2 cellular contexts compared by ENCODE assay signal in the genomic region with DNA sequence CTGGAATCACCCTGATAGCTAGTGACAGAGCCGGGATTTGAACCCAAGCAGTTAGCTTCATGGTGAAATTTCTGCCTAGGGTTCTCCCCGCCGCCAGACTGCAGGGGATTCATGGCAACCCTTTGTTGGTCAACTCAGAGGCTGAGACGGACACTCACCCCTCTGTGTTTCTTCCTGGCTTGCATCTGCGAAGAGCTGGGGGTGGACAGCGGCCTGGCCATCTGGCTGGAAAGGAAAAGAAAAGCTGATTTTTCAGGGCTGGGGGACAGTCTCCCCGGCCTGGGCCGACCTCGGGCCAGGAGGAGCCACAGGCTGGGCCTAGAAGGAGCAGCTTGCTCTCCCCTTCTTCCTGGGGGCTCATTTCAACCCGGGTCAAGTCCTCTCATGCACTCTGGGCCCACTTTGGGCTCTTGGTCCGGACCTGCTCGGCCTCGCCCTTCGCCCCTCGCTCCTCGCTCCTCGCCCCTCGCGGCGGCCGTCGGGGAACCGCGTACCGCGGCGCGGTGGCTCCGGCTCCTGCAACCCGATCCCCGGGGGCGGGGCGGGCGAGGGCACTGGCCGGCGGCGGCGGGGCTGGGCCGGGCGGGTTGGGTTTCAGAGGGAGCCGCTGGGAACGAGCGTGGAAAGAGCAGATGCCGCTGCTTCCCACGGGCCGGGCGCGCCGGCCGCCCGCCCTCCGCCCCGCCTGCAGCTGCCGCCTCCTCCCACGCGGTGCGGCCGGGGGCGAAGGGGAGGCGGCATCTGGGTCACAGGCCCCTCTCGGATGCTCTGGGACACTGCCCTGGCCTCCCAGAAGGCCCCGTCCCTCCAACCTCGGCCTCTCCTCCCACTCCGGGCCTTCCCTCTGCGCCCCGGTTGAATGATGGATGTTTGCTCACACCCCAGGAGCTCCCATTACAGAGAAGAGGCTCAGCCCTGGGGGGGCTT.
TF ChIP-seq lines count a peak whose summit lies in the region.

No MANE protein-coding gene starts in this region.

TF ChIP-seq in SK-N-SH treated with all-trans-retinoic acid at 6 μM for 48 hours, 23 proteins besides CTCF, POLR2A, EP300 and RAD21:
- TF ChIP-seq ZC3H10 (CRISPR knock-in tag; IDR thresholded peaks at IDR 0.05) = no peak

TF ChIP-seq in SK-N-SH, 30 proteins besides CTCF, POLR2A, EP300 and RAD21:
- no peak for TF ChIP-seq TEAD4 (IDR thresholded peaks at IDR 0.05; ENCODE audit: borderline replicate concordance, insufficient read depth)
- TF ChIP-seq GATA2 (CRISPR knock-in tag; IDR thresholded peaks at IDR 0.05) = no peak
- TF ChIP-seq TCF12 (IDR thresholded peaks at IDR 0.05) = no peak
- TF ChIP-seq MEF2A (IDR thresholded peaks at IDR 0.05; ENCODE audit: borderline replicate concordance, low read depth) = no peak
- no peak for TF ChIP-seq EZH2phosphoT487 (IDR thresholded peaks at IDR 0.05; ENCODE audit: borderline replicate concordance, low read depth)
- no peak for TF ChIP-seq MXI1 (IDR thresholded peaks at IDR 0.05; ENCODE audit: low read depth, low read length)
- TF ChIP-seq, protein P1, sequence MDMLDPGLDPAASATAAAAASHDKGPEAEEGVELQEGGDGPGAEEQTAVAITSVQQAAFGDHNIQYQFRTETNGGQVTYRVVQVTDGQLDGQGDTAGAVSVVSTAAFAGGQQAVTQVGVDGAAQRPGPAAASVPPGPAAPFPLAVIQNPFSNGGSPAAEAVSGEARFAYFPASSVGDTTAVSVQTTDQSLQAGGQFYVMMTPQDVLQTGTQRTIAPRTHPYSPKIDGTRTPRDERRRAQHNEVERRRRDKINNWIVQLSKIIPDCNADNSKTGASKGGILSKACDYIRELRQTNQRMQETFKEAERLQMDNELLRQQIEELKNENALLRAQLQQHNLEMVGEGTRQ (IDR thresholded peaks at IDR 0.05; ENCODE audit: borderline replicate concordance, low read depth, low read length) = no peak
- TF ChIP-seq POLR2AphosphoS5 (IDR thresholded peaks at IDR 0.05; ENCODE audit: low read depth, low read length) = no peak
- TF ChIP-seq, protein P2, sequence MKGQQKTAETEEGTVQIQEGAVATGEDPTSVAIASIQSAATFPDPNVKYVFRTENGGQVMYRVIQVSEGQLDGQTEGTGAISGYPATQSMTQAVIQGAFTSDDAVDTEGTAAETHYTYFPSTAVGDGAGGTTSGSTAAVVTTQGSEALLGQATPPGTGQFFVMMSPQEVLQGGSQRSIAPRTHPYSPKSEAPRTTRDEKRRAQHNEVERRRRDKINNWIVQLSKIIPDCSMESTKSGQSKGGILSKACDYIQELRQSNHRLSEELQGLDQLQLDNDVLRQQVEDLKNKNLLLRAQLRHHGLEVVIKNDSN (IDR thresholded peaks at IDR 0.05; ENCODE audit: borderline replicate concordance, low read depth) = no peak
- no peak for TF ChIP-seq CHD2 (IDR thresholded peaks at IDR 0.05; ENCODE audit: low read length, partially characterized antibody)
- TF ChIP-seq YY1 (IDR thresholded peaks at IDR 0.05; ENCODE audit: low read depth) = no peak
- TF ChIP-seq NFIC (IDR thresholded peaks at IDR 0.05; ENCODE audit: borderline replicate concordance) = no peak
- TF ChIP-seq RXRA (IDR thresholded peaks at IDR 0.05; ENCODE audit: borderline replicate concordance, low read depth) = no peak
- TF ChIP-seq, protein P3, sequence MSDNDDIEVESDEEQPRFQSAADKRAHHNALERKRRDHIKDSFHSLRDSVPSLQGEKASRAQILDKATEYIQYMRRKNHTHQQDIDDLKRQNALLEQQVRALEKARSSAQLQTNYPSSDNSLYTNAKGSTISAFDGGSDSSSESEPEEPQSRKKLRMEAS (IDR thresholded peaks at IDR 0.05; ENCODE audit: low read depth) = no peak
- TF ChIP-seq, protein P4, sequence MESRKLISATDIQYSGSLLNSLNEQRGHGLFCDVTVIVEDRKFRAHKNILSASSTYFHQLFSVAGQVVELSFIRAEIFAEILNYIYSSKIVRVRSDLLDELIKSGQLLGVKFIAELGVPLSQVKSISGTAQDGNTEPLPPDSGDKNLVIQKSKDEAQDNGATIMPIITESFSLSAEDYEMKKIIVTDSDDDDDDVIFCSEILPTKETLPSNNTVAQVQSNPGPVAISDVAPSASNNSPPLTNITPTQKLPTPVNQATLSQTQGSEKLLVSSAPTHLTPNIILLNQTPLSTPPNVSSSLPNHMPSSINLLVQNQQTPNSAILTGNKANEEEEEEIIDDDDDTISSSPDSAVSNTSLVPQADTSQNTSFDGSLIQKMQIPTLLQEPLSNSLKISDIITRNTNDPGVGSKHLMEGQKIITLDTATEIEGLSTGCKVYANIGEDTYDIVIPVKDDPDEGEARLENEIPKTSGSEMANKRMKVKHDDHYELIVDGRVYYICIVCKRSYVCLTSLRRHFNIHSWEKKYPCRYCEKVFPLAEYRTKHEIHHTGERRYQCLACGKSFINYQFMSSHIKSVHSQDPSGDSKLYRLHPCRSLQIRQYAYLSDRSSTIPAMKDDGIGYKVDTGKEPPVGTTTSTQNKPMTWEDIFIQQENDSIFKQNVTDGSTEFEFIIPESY (IDR thresholded peaks at IDR 0.05; ENCODE audit: borderline replicate concordance, low read depth) = no peak
- no peak for TF ChIP-seq ELF1 (IDR thresholded peaks at IDR 0.05)
